In genomic region chr4:90209922-90210321, GRCh38 we compare ENCODE assay signal across 19 cellular contexts.
A peak's percentile ranks its signal among the peaks of the same experiment; 100 is the strongest.
DNase-seq lines count a peak whose midpoint lies in the region; ATAC-seq, FAIRE-seq and TF ChIP-seq lines count a peak whose summit lies in the region.
"Had no signal": no experiment of that assay in that cellular context is flagged by ENCODE, and none has a peak within 500 bp of the region (broad histone marks: within the 10 kb centered on the region; RNA-seq: fewer than 3 reads in every experiment).

No MANE protein-coding gene starts in this region.

- H3K23ac ChIP-seq in mesendoderm (ENCODE audit: low read length), result no peak overlapping the region

- no peak overlapping the region for H3K4me2 ChIP-seq in mesendoderm (ENCODE audit: low read length)
- H3K4me2 ChIP-seq: GM23338 had no signal

- no peaks in the 10 kb centered on the region for H3K79me2 ChIP-seq in mesendoderm (ENCODE audit: control insufficient read depth, insufficient read depth, low read length)

- H3K36me3 Mint-ChIP-seq in stimulated activated naive B cell treated with anti-CD40 and anti-IgM and Interleukin-4, amounts not matched to agents 10 μg/mL and 1 μg/mL and 100 μg/mL, for 72 hours, result peaks cover 7 to 15% of the 10 kb centered on the region in 2 donors
- H3K36me3 Mint-ChIP-seq: CD4-positive, CD25-positive, alpha-beta regulatory T cell had no signal

- no peak for TF ChIP-seq CTCF in pancreas (IDR thresholded peaks at IDR 0.05)
- no peak for TF ChIP-seq CTCF in gastrocnemius medialis (IDR thresholded peaks at IDR 0.05 in 4 of 5, conservative IDR thresholded peaks at IDR 0.05 in 1 of 5)

- H3K4ac ChIP-seq in mesendoderm (ENCODE audit: low read depth, low read length), result no peak overlapping the region

- H2BK120ac ChIP-seq in mesendoderm (ENCODE audit: low read depth, low read length), result no peak overlapping the region

- no peaks in the 10 kb centered on the region for H3K9me3 ChIP-seq in pancreas
- no peaks in the 10 kb centered on the region for H3K9me3 ChIP-seq in gastrocnemius medialis

- intact Hi-C loops in left colon (cut with DNase I, micrococcal nuclease) (no loop called here), pancreas (cut with DNase I) (no loop called here), gastrocnemius medialis (cut with DNase I; ENCODE audit: low total_unique reads) (no loop called here)

- H4K5ac ChIP-seq in mesendoderm (ENCODE audit: low read length), result no peak overlapping the region

- DNase-seq in KG1 (lab: John Stamatoyannopoulos, UW) (peak; percentile 4), brain pericyte (ENCODE audit: low read depth, low spot score) (peak; percentile 2), left colon (no peak), pancreas (no peak), mesendoderm (no peak), medulla oblongata (ENCODE audit: extremely low spot score) (no peak), gastrocnemius medialis (no peak)
- DNase-seq in stimulated activated naive B cell treated with anti-CD40 and anti-IgM and Interleukin-4, amounts not matched to agents 10 μg/mL and 1 μg/mL and 100 μg/mL, for 72 hours, result no peak
- DNase-seq: ACHN; CD4-positive, CD25-positive, alpha-beta regulatory T cell; NCI-H1048; NCI-H187; NCI-H2171; NCI-H446 treated with DMSO at 0.1 percent for 48 hours; Peyer's patch; SHP77 had no signal

- in situ Hi-C loops in gastrocnemius medialis (cut with MboI; ENCODE audit: low sequenced_read_pairs in 4 of 4), result no loop called here

- no peak for TF ChIP-seq POLR2A in gastrocnemius medialis (IDR thresholded peaks at IDR 0.05)

- H2AK5ac ChIP-seq in mesendoderm (ENCODE audit: low read length), result no peak overlapping the region

- H3K18ac ChIP-seq in mesendoderm (ENCODE audit: low read length), result no peak overlapping the region

- H3K4me3 ChIP-seq in pancreas (no peak overlapping the region), mesendoderm (ENCODE audit: low read length) (no peak overlapping the region), gastrocnemius medialis (peak overlapping the region in 1 of 4 donors; percentile 6)
- H3K4me3 ChIP-seq: GM23338, K562, Peyer's patch had no signal

- H3K27me3 ChIP-seq in pancreas (no peaks in the 10 kb centered on the region), mesendoderm (ENCODE audit: insufficient read depth, low read length, poor library complexity) (no peaks in the 10 kb centered on the region), gastrocnemius medialis (no peaks in the 10 kb centered on the region)
- H3K27me3 ChIP-seq: Peyer's patch had no signal

- no peak overlapping the region for H3K27ac Mint-ChIP-seq in stimulated activated naive B cell treated with anti-CD40 and anti-IgM and Interleukin-4, amounts not matched to agents 10 μg/mL and 1 μg/mL and 100 μg/mL, for 72 hours
- H3K27ac Mint-ChIP-seq: CD4-positive, CD25-positive, alpha-beta regulatory T cell; GM23338 had no signal

- peak overlapping the region in 1 of 4 donors; percentile 3 for H3K27ac ChIP-seq in pancreas
- H3K27ac ChIP-seq in mesendoderm (ENCODE audit: low read depth, low read length), result no peak overlapping the region
- H3K27ac ChIP-seq in gastrocnemius medialis, result no peak overlapping the region

- no peak overlapping the region for H3K9ac ChIP-seq in mesendoderm (ENCODE audit: low read length)

- H3K4me1 ChIP-seq in pancreas (peaks cover 1 to 7% (median 3%) of the 10 kb centered on the region in 3 donors), mesendoderm (ENCODE audit: control insufficient read depth, low read depth, low read length) (no peaks in the 10 kb centered on the region), gastrocnemius medialis (no peaks in the 10 kb centered on the region)
- H3K4me1 ChIP-seq: Peyer's patch had no signal

- H3K27me3 Mint-ChIP-seq in stimulated activated naive B cell treated with anti-CD40 and anti-IgM and Interleukin-4, amounts not matched to agents 10 μg/mL and 1 μg/mL and 100 μg/mL, for 72 hours, result no peaks in the 10 kb centered on the region
- H3K27me3 Mint-ChIP-seq: CD4-positive, CD25-positive, alpha-beta regulatory T cell had no signal

- H3K36me3 ChIP-seq in pancreas, result no peaks in the 10 kb centered on the region
- no peaks in the 10 kb centered on the region for H3K36me3 ChIP-seq in mesendoderm (ENCODE audit: control insufficient read depth, insufficient read depth, low read length)
- H3K36me3 ChIP-seq in gastrocnemius medialis, result no peaks in the 10 kb centered on the region
- H3K36me3 ChIP-seq: Peyer's patch had no signal

- no peak overlapping the region for H2BK15ac ChIP-seq in mesendoderm (replicated peaks; ENCODE audit: low read depth)

- H3K4me3 Mint-ChIP-seq in stimulated activated naive B cell treated with anti-CD40 and anti-IgM and Interleukin-4, amounts not matched to agents 10 μg/mL and 1 μg/mL and 100 μg/mL, for 72 hours, result no peak overlapping the region
- H3K4me3 Mint-ChIP-seq: CD4-positive, CD25-positive, alpha-beta regulatory T cell; GM23338 had no signal

- peak; percentile 92 for ATAC-seq in left colon
- ATAC-seq in pancreas, result peak in 3 of 4 donors; percentile 44 to 46 (median 46)
- no peak for ATAC-seq in stimulated activated naive B cell treated with anti-CD40 and anti-IgM and Interleukin-4, amounts not matched to agents 10 μg/mL and 1 μg/mL and 100 μg/mL, for 72 hours (replicated peaks)
- ATAC-seq in gastrocnemius medialis, result no peak
- ATAC-seq: GM23338, K562 had no signal

- WGBS in pancreas, 2 donors, result 5 to 11% methylated on average over 1 of the region's 1 CpG
- no CpG with 5 or more reads among the region's 1 CpG for WGBS in mesendoderm (ENCODE audit: extremely low coverage, insufficient coverage, low lambda C conversion rate)

- peaks cover 0 to 3% of the 10 kb centered on the region in 2 donors for H3K4me1 Mint-ChIP-seq in stimulated activated naive B cell treated with anti-CD40 and anti-IgM and Interleukin-4, amounts not matched to agents 10 μg/mL and 1 μg/mL and 100 μg/mL, for 72 hours
- H3K4me1 Mint-ChIP-seq: CD4-positive, CD25-positive, alpha-beta regulatory T cell had no signal

- peaks cover 11 to 12% of the 10 kb centered on the region in 2 donors for H3K9me3 Mint-ChIP-seq in stimulated activated naive B cell treated with anti-CD40 and anti-IgM and Interleukin-4, amounts not matched to agents 10 μg/mL and 1 μg/mL and 100 μg/mL, for 72 hours

- H3K79me1 ChIP-seq in mesendoderm (ENCODE audit: low read length), result no peaks in the 10 kb centered on the region

- H3K56ac ChIP-seq in mesendoderm (ENCODE audit: low read length), result no peak overlapping the region

- H4K8ac ChIP-seq in mesendoderm (ENCODE audit: low read depth, low read length), result no peak overlapping the region

- FAIRE-seq in pancreas (lab: Jason Lieb, UNC), result no peak
- FAIRE-seq: D721Med, K562 had no signal

- H2BK5ac ChIP-seq in mesendoderm (ENCODE audit: low read length), result no peak overlapping the region

Comparison
In these comparisons a context has a peak if more than half of its experiments do, and no peak if none do; other contexts are left out.
1. DNase-seq: peak in KG1 (single experiment) and brain pericyte (single experiment); none in left colon (0 of 2), pancreas (0 of 6), mesendoderm (single experiment), medulla oblongata (single experiment), stimulated activated naive B cell treated with anti-CD40 and anti-IgM and Interleukin-4, amounts not matched to agents 10 μg/mL and 1 μg/mL and 100 μg/mL, for 72 hours (single experiment) and gastrocnemius medialis (0 of 2).
2. ATAC-seq: peak in left colon (single experiment) and pancreas (3 of 4); none in stimulated activated naive B cell treated with anti-CD40 and anti-IgM and Interleukin-4, amounts not matched to agents 10 μg/mL and 1 μg/mL and 100 μg/mL, for 72 hours (0 of 2) and gastrocnemius medialis (0 of 2).